ENCODE assay signal across 8 cellular contexts in genomic region chr7:55597944-55598499, GRCh38. TPM values are rescaled to one million over a fixed set of nuclear protein-coding genes. Genes with fewer than 3 reads are reported as not detected.
A peak's percentile ranks its signal among the peaks of the same experiment; 100 is the strongest.
DNase-seq lines count a peak whose midpoint lies in the region; ATAC-seq, FAIRE-seq and TF ChIP-seq lines count a peak whose summit lies in the region.
"Not testable (repeated sequence)": the region's sequence is repeated elsewhere in the genome, so short reads cannot be mapped to it uniquely, and the experiment has no call there.

No MANE protein-coding gene starts in this region.

- H3K9ac ChIP-seq in keratinocyte (ENCODE audit: control insufficient read depth, extremely low read depth, insufficient read depth, low read length): not testable (repeated sequence)

- H3K27ac ChIP-seq in keratinocyte (ENCODE audit: control insufficient read depth, insufficient read depth, low read length): not testable (repeated sequence)

- H3K4me3 ChIP-seq in choroid plexus epithelial cell (ENCODE audit: low read depth, low read length); keratinocyte (ENCODE audit: control insufficient read depth in 2 of 3, extremely low read depth in 1 of 3, insufficient read depth in 2 of 3, low read depth in 1 of 3, low read length in 3 of 3): not testable (repeated sequence)

- not testable (repeated sequence) for H3K9me3 ChIP-seq in keratinocyte (ENCODE audit: control insufficient read depth, low read depth, low read length)

- not testable (repeated sequence) for H3K9me1 ChIP-seq in keratinocyte (ENCODE audit: control insufficient read depth, extremely low read depth, insufficient read depth, low read length)

- ATAC-seq in GM18868 (IDR thresholded peaks at IDR 0.05; ENCODE audit: unreplicated experiment) (peak; percentile 71), HG02759 (IDR thresholded peaks at IDR 0.05; ENCODE audit: unreplicated experiment) (peak; percentile 47)

- H3K79me2 ChIP-seq in keratinocyte (ENCODE audit: control insufficient read depth, insufficient read depth, low read length): not testable (repeated sequence)

- peak; percentile 61 for TF ChIP-seq CTCF in choroid plexus epithelial cell (conservative IDR thresholded peaks at IDR 0.05; ENCODE audit: low read depth, low read length)
- peak in 2 of 3 experiments; percentile 18 to 33 for TF ChIP-seq CTCF in keratinocyte (optimal IDR thresholded peaks at IDR 0.05 in 1 of 3, IDR thresholded peaks at IDR 0.05 in 1 of 3, conservative IDR thresholded peaks at IDR 0.05 in 1 of 3; ENCODE audit: extremely low read depth in 1 of 3, insufficient read depth in 2 of 3, low read length in 3 of 3)

- not testable (repeated sequence) for H3K4me2 ChIP-seq in keratinocyte (ENCODE audit: control insufficient read depth, extremely low read depth, insufficient read depth, low read depth, low read length)

- H2AFZ ChIP-seq in keratinocyte (ENCODE audit: control insufficient read depth, low read length): not testable (repeated sequence)

- not testable (repeated sequence) for H4K20me1 ChIP-seq in keratinocyte (ENCODE audit: control insufficient read depth, extremely low read depth, insufficient read depth, low read length)

- not testable (repeated sequence) for FAIRE-seq in keratinocyte (lab: Jason Lieb, UNC)

- not testable (repeated sequence) for H3K4me1 ChIP-seq in keratinocyte (ENCODE audit: control insufficient read depth, extremely low read depth, insufficient read depth, low read length)

- peak; percentile 35 for DNase-seq in CD1c-positive myeloid dendritic cell (ENCODE audit: extremely low spot score)
- DNase-seq in NAMALWA (ENCODE audit: low spot score): peak; percentile 65
- peak; percentile 33 for DNase-seq in SW480 (ENCODE audit: low spot score)
- DNase-seq in choroid plexus epithelial cell (ENCODE audit: low read depth): peak; percentile 59
- DNase-seq in keratinocyte (ENCODE audit: low read depth, low spot score): not testable (repeated sequence)
- peak; percentile 22 for DNase-seq in renal cortical epithelial cell (ENCODE audit: low read depth)

- dilution Hi-C loops in keratinocyte (cut with MboI; ENCODE audit: extremely low pct_ligation_motif_present, low sequenced_read_pairs): not testable (repeated sequence)

- not testable (repeated sequence) for H3K36me3 ChIP-seq in keratinocyte (ENCODE audit: control insufficient read depth in 2 of 2, extremely low read depth in 1 of 2, insufficient read depth in 2 of 2, low read length in 2 of 2)

- not testable (repeated sequence) for H3K27me3 ChIP-seq in keratinocyte (ENCODE audit: control insufficient read depth, extremely low read depth, insufficient read depth, low read length)

RNA-seq across cellular contexts. Expression of gene VOPP1, which starts 25.7 kb away (rescaled TPM):
- polyA plus RNA-seq in keratinocyte: 34.2 to 60.4 TPM (median 49.2 TPM) in 3 replicates
- 7.2 TPM for polyA plus RNA-seq in keratinocyte (2011; ENCODE audit: low read depth)
- 42.3 and 47.9 TPM in 2 replicates for polyA plus RNA-seq in keratinocyte (2011; cell fraction: cytosol; rRNA removed)
- polyA plus RNA-seq in keratinocyte (2011; cell fraction: nucleus; rRNA removed): 34.4 and 35.2 TPM in 2 replicates
- 17.1 and 63.0 TPM in 2 replicates for polyA plus RNA-seq in keratinocyte (2012; ENCODE audit: low replicate concordance)
- polyA minus RNA-seq in keratinocyte: 60.1 to 103 TPM (median 80.4 TPM) in 3 replicates
- polyA minus RNA-seq in keratinocyte (2011; cell fraction: cytosol; rRNA and poly(A)+ RNA removed): 69.4 TPM
- 39.7 and 54.4 TPM in 2 replicates for polyA minus RNA-seq in keratinocyte (2011; cell fraction: nucleus; rRNA and poly(A)+ RNA removed)
- total RNA-seq in renal cortical epithelial cell: 128 and 170 TPM in 2 replicates
